In genomic region chr5:111745075-111745474, GRCh38 we compare ENCODE assay signal across 21 cellular contexts.
"Had no signal": no experiment of that assay in that cellular context is flagged by ENCODE, and none has a peak within 500 bp of the region (broad histone marks: within the 10 kb centered on the region; RNA-seq: fewer than 3 reads in every experiment).

No MANE protein-coding gene starts in this region.

- H3K27me3 ChIP-seq: adrenal gland, ascending aorta, ovary, thyroid gland had no signal

- H3K27ac Mint-ChIP-seq: activated naive CD8-positive, alpha-beta T cell had no signal

- DNase-seq: activated CD4-positive, alpha-beta T cell treated with anti-CD3 and anti-CD28 coated beads for 1 hour; activated naive CD4-positive, alpha-beta T cell; activated T-cell treated with anti-CD3 and anti-CD28 coated beads, Interleukin-2, amount 50 U/mL, for 1 hour; adrenal gland; cerebellar nuclear complex; cortex of kidney; lower lobe of right lung; naive thymus-derived CD4-positive, alpha-beta T cell; ovary; stimulated activated CD4-positive, alpha-beta T cell treated with anti-CD3 and anti-CD28 coated beads, Interleukin-12 subunit alpha, Interleukin-12 subunit beta, amount 100 ng/mL, for 4 hours; stimulated activated CD4-positive, alpha-beta T cell treated with anti-CD3 and anti-CD28 coated beads, Interleukin-4, amount 100 ng/mL, for 4 hours; stimulated activated naive CD8-positive, alpha-beta T cell treated with anti-CD3 and anti-CD28 coated beads, Interleukin-15, Interleukin-2, amounts not matched to agents 100 U/mL and 50 U/mL, for 24 hours; T-helper 2 cell; thyroid gland had no signal

- H3K36me3 Mint-ChIP-seq: activated naive CD8-positive, alpha-beta T cell had no signal

- H3K27ac ChIP-seq: adrenal gland, ascending aorta, epithelial cell of prostate, lower lobe of right lung, ovary, prostate gland, thyroid gland, VCaP had no signal

- FAIRE-seq: bronchial epithelial cell had no signal

- H3K9me3 Mint-ChIP-seq: naive thymus-derived CD4-positive, alpha-beta T cell had no signal

- ATAC-seq: left lobe of liver; lower lobe of right lung; naive thymus-derived CD4-positive, alpha-beta T cell; stimulated activated naive CD8-positive, alpha-beta T cell treated with anti-CD3 and anti-CD28 coated beads, Interleukin-15, Interleukin-2, amounts not matched to agents 100 U/mL and 50 U/mL, for 24 hours had no signal

- H3K36me3 ChIP-seq: adrenal gland, ascending aorta, lower lobe of right lung, ovary, prostate gland, thyroid gland had no signal

- H3K27me3 Mint-ChIP-seq: activated naive CD8-positive, alpha-beta T cell had no signal

- H3K4me3 Mint-ChIP-seq: activated naive CD8-positive, alpha-beta T cell; naive thymus-derived CD4-positive, alpha-beta T cell had no signal

- H3K4me3 ChIP-seq: adrenal gland, ascending aorta, lower lobe of right lung, ovary, prostate gland, thyroid gland had no signal

- H3K9me3 ChIP-seq: adrenal gland, ascending aorta, lower lobe of right lung, ovary, prostate gland, thyroid gland had no signal
